ENCODE assay signal across 9 cellular contexts in the genomic region with DNA sequence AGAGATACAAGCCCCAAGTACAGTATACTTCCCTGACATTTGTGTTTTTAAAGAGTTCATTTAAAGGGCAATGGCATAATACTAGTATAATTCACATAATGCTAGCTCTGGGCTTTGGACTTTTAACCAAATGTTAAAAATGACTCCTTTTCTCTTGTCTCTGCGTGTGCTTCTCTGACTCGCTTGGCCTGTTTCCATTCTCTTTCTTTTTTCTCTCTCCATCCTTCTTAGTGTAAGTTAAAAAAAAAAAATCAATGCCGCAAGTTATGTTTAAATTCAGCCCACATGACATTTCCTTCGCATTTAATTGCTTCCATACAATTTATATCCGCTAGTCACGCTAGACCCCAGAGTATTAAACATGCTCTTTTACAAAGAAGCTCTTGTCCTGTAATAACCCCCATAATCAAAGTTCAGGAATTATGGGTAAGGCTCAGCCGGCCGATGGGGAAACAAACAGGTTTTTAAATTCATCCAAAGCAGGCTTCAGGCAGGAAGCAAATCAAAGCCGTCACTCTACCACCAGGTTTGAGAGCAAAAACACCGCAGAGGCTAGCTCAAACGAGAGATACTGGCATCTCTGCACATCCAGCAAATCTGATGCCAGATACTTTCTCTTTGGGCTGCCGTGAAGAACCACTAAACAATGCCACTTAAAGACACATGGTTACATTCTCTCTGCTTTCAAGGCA. TPM values are rescaled to one million over a fixed set of nuclear protein-coding genes. Genes with fewer than 3 reads are reported as not detected.
A peak's percentile ranks its signal among the peaks of the same experiment; 100 is the strongest.
DNase-seq lines count a peak whose midpoint lies in the region; ATAC-seq and TF ChIP-seq lines count a peak whose summit lies in the region.
"Had no signal": no experiment of that assay in that cellular context is flagged by ENCODE, and none has a peak within 500 bp of the region (broad histone marks: within the 10 kb centered on the region; RNA-seq: fewer than 3 reads in every experiment).

No MANE protein-coding gene starts in this region.

- no peaks in the 10 kb centered on the region for H3K9me3 ChIP-seq in HAP-1

- H3K27ac Mint-ChIP-seq in brain (peak overlapping the region; percentile 5 to 97 (median 89)), natural killer cell (no peak overlapping the region)

- H3K36me3 ChIP-seq in HAP-1 (replicated peaks), result no peaks in the 10 kb centered on the region

- 13 to 21% methylated on average over 12 of the region's 12 CpGs for WGBS in lower leg skin, 2 donors

- TF ChIP-seq CTCF in brain (conservative IDR thresholded peaks at IDR 0.05) (peak in 1 of 2 experiments; percentile 14), natural killer cell (IDR thresholded peaks at IDR 0.05) (no peak), lower leg skin (IDR thresholded peaks at IDR 0.05) (no peak)

- peaks cover 17% of the 10 kb centered on the region for H3K36me3 Mint-ChIP-seq in brain
- no peaks in the 10 kb centered on the region for H3K36me3 Mint-ChIP-seq in natural killer cell
- H3K36me3 Mint-ChIP-seq: naive B cell had no signal

- DNase-seq in HAP-1 (ENCODE audit: low spot score in 2 of 2) (peak; percentile 74 to 89), iris pigment epithelial cell (ENCODE audit: low read depth) (peak; percentile 53), CD1c-positive myeloid dendritic cell (ENCODE audit: extremely low spot score) (no peak), NCI-H345 (lab: John Stamatoyannopoulos, UW) (no peak), natural killer cell (no peak), lower leg skin (ENCODE audit: low spot score in 2 of 2) (no peak)
- DNase-seq: naive B cell had no signal

- intact Hi-C loops in natural killer cell (cut with micrococcal nuclease), result no loop called here
- intact Hi-C loops in lower leg skin (cut with DNase I; ENCODE audit: low total_unique reads), result no loop called here

- H3K27ac ChIP-seq in skin epidermis, result peak overlapping the region in 13 of 21 experiments; percentile 7 to 75 (median 50)

- no peak for TF ChIP-seq POLR2A in lower leg skin (IDR thresholded peaks at IDR 0.05)

- in situ Hi-C loops in HAP-1 (cut with MboI; ENCODE audit: low sequenced_read_pairs), result no loop called here

- no peak for ATAC-seq in natural killer cell

- H3K4me1 Mint-ChIP-seq in brain (peaks cover 72% of the 10 kb centered on the region), natural killer cell (no peaks in the 10 kb centered on the region)
- H3K4me1 Mint-ChIP-seq: naive B cell had no signal

- H3K4me3 Mint-ChIP-seq in brain, result peak overlapping the region; percentile 46 to 81 (median 73)
- H3K4me3 Mint-ChIP-seq in natural killer cell, result no peak overlapping the region
- H3K4me3 Mint-ChIP-seq: naive B cell had no signal

- no peaks in the 10 kb centered on the region for H3K27me3 ChIP-seq in HAP-1 (ENCODE audit: low read depth)

- peak overlapping the region; percentile 3 for H3K4me3 ChIP-seq in HAP-1
- peak overlapping the region in 1 of 7 experiments; percentile 13 for H3K4me3 ChIP-seq in skin epidermis
- no peak overlapping the region for H3K4me3 ChIP-seq in lower leg skin (ENCODE audit: low read depth, poor library complexity, severe bottlenecking)

- H3K27me3 Mint-ChIP-seq in brain, result no peaks in the 10 kb centered on the region
- peaks cover 22 to 27% of the 10 kb centered on the region in 2 donors for H3K27me3 Mint-ChIP-seq in natural killer cell (ENCODE audit: low read depth in 2 of 2)

- H3K9me3 Mint-ChIP-seq in brain, result peaks cover 0 to under 1% (median 0%) of the 10 kb centered on the region in 5 experiments
- no peaks in the 10 kb centered on the region for H3K9me3 Mint-ChIP-seq in natural killer cell
- H3K9me3 Mint-ChIP-seq: naive B cell had no signal

- peaks cover 48% of the 10 kb centered on the region for H3K4me1 ChIP-seq in HAP-1

RNA-seq across cellular contexts. Expression of gene WWTR1, which starts 19.3 kb away (rescaled TPM):
- polyA plus RNA-seq in brain (ENCODE audit: insufficient read depth, low read depth, low replicate concordance), result 7.4 TPM
- total RNA-seq in natural killer cell (1 to 10 TPM in 1 of 3 donors, under 1 TPM in 2; 0.72 to 1.1 (median 0.73) TPM), lower leg skin (10 to 100 TPM; 52.4 to 78.1 (median 56.1) TPM)

Comparison
In these comparisons a context has a peak if more than half of its experiments do, and no peak if none do; other contexts are left out.
1. DNase-seq: peak in HAP-1 (2 of 2) and iris pigment epithelial cell (single experiment); none in CD1c-positive myeloid dendritic cell (single experiment), NCI-H345 (single experiment), natural killer cell (single experiment) and lower leg skin (0 of 2).
2. H3K27ac Mint-ChIP-seq: peak in brain (5 of 5); none in natural killer cell (0 of 2).
3. RNA of gene WWTR1, which starts 19.3 kb away (total RNA-seq): 52.4 to 78.1 TPM in lower leg skin; 0.72 to 1.1 TPM in natural killer cell; every median in the first group is over 10 times any median in the second.